Comparison of ENCODE assay signal across 1 cellular context in genomic region chr15:77824361-77824985, GRCh38.
TF ChIP-seq lines count a peak whose summit lies in the region.

No MANE protein-coding gene starts in this region.

TF ChIP-seq in H1, 55 proteins besides CTCF, POLR2A, EP300 and RAD21 (continued from another document):
- no peak for TF ChIP-seq CHD2 (IDR thresholded peaks at IDR 0.05; ENCODE audit: low read length)
- no peak for TF ChIP-seq HDAC2 (IDR thresholded peaks at IDR 0.05; ENCODE audit: borderline replicate concordance in 1 of 2, low read depth in 2 of 2, low read length in 2 of 2)
- TF ChIP-seq ASH2L (IDR thresholded peaks at IDR 0.05; ENCODE audit: low read length): no peak
- TF ChIP-seq PHF8 (conservative IDR thresholded peaks at IDR 0.05; ENCODE audit: low read depth, low read length): no peak
- TF ChIP-seq SIN3A (conservative IDR thresholded peaks at IDR 0.05 in 1 of 2, IDR thresholded peaks at IDR 0.05 in 1 of 2; ENCODE audit: low read depth in 1 of 2, low read length in 2 of 2): no peak
- no peak for TF ChIP-seq CBX5 (IDR thresholded peaks at IDR 0.05; ENCODE audit: low read depth, low read length)
- no peak for TF ChIP-seq ATF2 (IDR thresholded peaks at IDR 0.05; ENCODE audit: low read length)
- no peak for TF ChIP-seq ATF3 (IDR thresholded peaks at IDR 0.05; ENCODE audit: insufficient read depth, low read depth, low read length)
- TF ChIP-seq SP1 (IDR thresholded peaks at IDR 0.05; ENCODE audit: low read depth, low read length): no peak
- no peak for TF ChIP-seq SRF (IDR thresholded peaks at IDR 0.05; ENCODE audit: low read depth, low read length)
- no peak for TF ChIP-seq EGR1 (IDR thresholded peaks at IDR 0.05; ENCODE audit: borderline replicate concordance, low read depth, low read length)
- no peak for TF ChIP-seq MAFK (IDR thresholded peaks at IDR 0.05; ENCODE audit: low read depth, low read length)
